Comparison of ENCODE assay signal across 2 cellular contexts in genomic region chr13:91105270-91105669, GRCh38.
TF ChIP-seq lines count a peak whose summit lies in the region.

No MANE protein-coding gene starts in this region.

TF ChIP-seq in K562, 482 proteins besides CTCF, POLR2A, EP300 and RAD21 (continued from another document):
- TF ChIP-seq KDM4B (IDR thresholded peaks at IDR 0.05; ENCODE audit: borderline replicate concordance in 2 of 2, low read depth in 1 of 2) (peak in 1 of 2 experiments; percentile 22; a peak in 1 of 4 replicates), SRF (CRISPR knock-in tag; IDR thresholded peaks at IDR 0.05) (no peak)

TF ChIP-seq in HEK293T, 16 proteins besides CTCF, POLR2A, EP300 and RAD21 (continued from another document):
- TF ChIP-seq FOXK2 (IDR thresholded peaks at IDR 0.05) (no peak), ARNT (IDR thresholded peaks at IDR 0.05) (no peak), BHLHE40 (IDR thresholded peaks at IDR 0.05; ENCODE audit: borderline replicate concordance) (no peak), PKNOX1 (IDR thresholded peaks at IDR 0.05) (no peak), ZNF384 (IDR thresholded peaks at IDR 0.05) (no peak), LEF1 (IDR thresholded peaks at IDR 0.05; ENCODE audit: borderline replicate concordance) (no peak), L3MBTL2 (conservative IDR thresholded peaks at IDR 0.05) (no peak)
